ENCODE assay signal across 21 cellular contexts in genomic region chr5:60788863-60789513, GRCh38. TPM values are rescaled to one million over a fixed set of nuclear protein-coding genes. Genes with fewer than 3 reads are reported as not detected.
DNase-seq lines count a peak whose midpoint lies in the region; ATAC-seq, FAIRE-seq and TF ChIP-seq lines count a peak whose summit lies in the region.
"Had no signal": no experiment of that assay in that cellular context is flagged by ENCODE, and none has a peak within 500 bp of the region (broad histone marks: within the 10 kb centered on the region; RNA-seq: fewer than 3 reads in every experiment).

No MANE protein-coding gene starts in this region.

- H4K20me1 ChIP-seq in Karpas-422 (ENCODE audit: insufficient read depth, low read depth, low read length): no peaks in the 10 kb centered on the region
- H4K20me1 ChIP-seq: BLaER1 treated with 17β-estradiol and CSF1 and Interleukin-3, amounts not matched to agents 10 nM and 100 nM had no signal

- no peaks in the 10 kb centered on the region for H3K79me2 ChIP-seq in Karpas-422 (ENCODE audit: low read length)

- H3K36me3 ChIP-seq in Karpas-422 (ENCODE audit: insufficient read depth, low read length) (no peaks in the 10 kb centered on the region), pancreas (no peaks in the 10 kb centered on the region), testis (ENCODE audit: low read depth, missing control alignments) (no peaks in the 10 kb centered on the region)
- H3K36me3 ChIP-seq: BLaER1 treated with 17β-estradiol and CSF1 and Interleukin-3, amounts not matched to agents 10 nM and 100 nM had no signal

- no peaks in the 10 kb centered on the region for H3K9me3 ChIP-seq in Karpas-422 (ENCODE audit: low read length)
- H3K9me3 ChIP-seq in pancreas: no peaks in the 10 kb centered on the region
- H3K9me3 ChIP-seq in testis: no peaks in the 10 kb centered on the region
- H3K9me3 ChIP-seq: BLaER1 treated with 17β-estradiol and CSF1 and Interleukin-3, amounts not matched to agents 10 nM and 100 nM; Caco-2 had no signal

- peak; percentile 10 for DNase-seq in Karpas-422
- no peak for DNase-seq in pancreas
- no peak for DNase-seq in testis
- DNase-seq in pons (ENCODE audit: low spot score): no peak
- DNase-seq: 8988T; AML-193; Caco-2; Calu3; CD4-positive, alpha-beta T cell; CD8-positive, alpha-beta T cell; DMS79 treated with DMSO at 0.1 percent for 48 hours; GF-D8 had no signal

- peak; percentile 37 for FAIRE-seq in pancreas (lab: Jason Lieb, UNC)
- FAIRE-seq: A204.1, D721Med, G401.6, GM12878, GM12892, GM18507 had no signal

- no peaks in the 10 kb centered on the region for H3K9me2 ChIP-seq in Karpas-422 (replicated peaks; ENCODE audit: insufficient read depth, low read length)

- TF ChIP-seq POLR2A in testis (IDR thresholded peaks at IDR 0.05): no peak

- intact Hi-C loops in pancreas (cut with DNase I) (no loop called here), testis (cut with DNase I; ENCODE audit: low total_unique reads) (no loop called here)

- H3K4me3 ChIP-seq in Karpas-422 (ENCODE audit: low read length) (no peak overlapping the region), pancreas (no peak overlapping the region), testis (no peak overlapping the region)
- H3K4me3 ChIP-seq: BLaER1 treated with 17β-estradiol and CSF1 and Interleukin-3, amounts not matched to agents 10 nM and 100 nM; GM12878 had no signal

- ATAC-seq in pancreas (peak; percentile 77 to 85 (median 81)), HG03039 (IDR thresholded peaks at IDR 0.05; ENCODE audit: unreplicated experiment) (no peak)
- ATAC-seq: CD8-positive, alpha-beta T cell; GM12878 had no signal

- TF ChIP-seq CTCF in pancreas (IDR thresholded peaks at IDR 0.05) (no peak), testis (IDR thresholded peaks at IDR 0.05) (no peak)

- 22 to 30% methylated on average over 3 of the region's 3 CpGs for WGBS in pancreas, 2 donors
- 76 to 81% methylated on average over 3 of the region's 3 CpGs for WGBS in testis, 2 donors

- H3K4me1 ChIP-seq in Karpas-422 (ENCODE audit: low read length) (no peaks in the 10 kb centered on the region), pancreas (peaks cover 5 to 9% (median 6%) of the 10 kb centered on the region in 3 donors), testis (no peaks in the 10 kb centered on the region)
- H3K4me1 ChIP-seq: BLaER1 treated with 17β-estradiol and CSF1 and Interleukin-3, amounts not matched to agents 10 nM and 100 nM had no signal

- H2AFZ ChIP-seq in Karpas-422 (ENCODE audit: low read length): no peak overlapping the region

- no peak overlapping the region for H3K27ac ChIP-seq in Karpas-422 (ENCODE audit: low read length)
- peak overlapping the region in 1 of 4 donors; percentile 46 for H3K27ac ChIP-seq in pancreas
- no peak overlapping the region for H3K27ac ChIP-seq in testis
- H3K27ac ChIP-seq: BLaER1 treated with 17β-estradiol and CSF1 and Interleukin-3, amounts not matched to agents 10 nM and 100 nM; C4-2B had no signal

- H3K27me3 ChIP-seq in Karpas-422 (ENCODE audit: low read length): no peaks in the 10 kb centered on the region
- H3K27me3 ChIP-seq in pancreas: no peaks in the 10 kb centered on the region
- no peaks in the 10 kb centered on the region for H3K27me3 ChIP-seq in testis
- H3K27me3 ChIP-seq: BLaER1 treated with 17β-estradiol and CSF1 and Interleukin-3, amounts not matched to agents 10 nM and 100 nM had no signal

- no peak overlapping the region for H3K9ac ChIP-seq in Karpas-422 (ENCODE audit: low read length)
- H3K9ac ChIP-seq: BLaER1 treated with 17β-estradiol and CSF1 and Interleukin-3, amounts not matched to agents 10 nM and 100 nM had no signal

- no peak overlapping the region for H3K4me2 ChIP-seq in Karpas-422 (ENCODE audit: low read depth, low read length, poor library complexity, severe bottlenecking)
- H3K4me2 ChIP-seq: BLaER1 treated with 17β-estradiol and CSF1 and Interleukin-3, amounts not matched to agents 10 nM and 100 nM had no signal

RNA-seq across cellular contexts. Expression of gene ELOVL7, which starts 55.1 kb away (rescaled TPM):
- 0.11 TPM in 1 of 2 replicates, not detected in the other for total RNA-seq in Karpas-422 (2014; rRNA removed; shearing (Covaris generic); ENCODE audit: low replicate concordance)
- total RNA-seq in pancreas (10 to 100 TPM in 2 of 6 donors, 1 to 10 TPM in 4; 6.1 to 11.1 (median 6.8) TPM), testis (1 to 10 TPM; 2.4 to 5.1 TPM)
- polyA plus RNA-seq in pancreas (1 to 10 TPM; 3.4 to 4.4 TPM), testis (ENCODE audit: insufficient read depth, low read depth, low replicate concordance) (1.8 TPM)
- total RNA-seq: CD4-positive, alpha-beta T cell; CD8-positive, alpha-beta T cell had no signal
